In genomic region chr7:158001621-158002320, GRCh38 we compare ENCODE assay signal across 17 cellular contexts.
DNase-seq lines count a peak whose midpoint lies in the region; ATAC-seq and TF ChIP-seq lines count a peak whose summit lies in the region.
"Had no signal": no experiment of that assay in that cellular context is flagged by ENCODE, and none has a peak within 500 bp of the region (broad histone marks: within the 10 kb centered on the region; RNA-seq: fewer than 3 reads in every experiment).

No MANE protein-coding gene starts in this region.

- H3K27me3 Mint-ChIP-seq in activated naive CD8-positive, alpha-beta T cell treated with anti-CD3 and anti-CD28 coated beads, Interleukin-2, amount 50 U/mL, for 24 hours = no peaks in the 10 kb centered on the region

- intact Hi-C loops in Right ventricle myocardium inferior (cut with DNase I) = loop anchor here (10.0 kb wide), 1 partner anchor 97 kb away; no protein-coding TSS in a partner anchor

- TF ChIP-seq CTCF in epithelial cell of esophagus (IDR thresholded peaks at IDR 0.05; ENCODE audit: insufficient read depth, low read depth, low read length, missing control alignments) = no peak

- H3K9me3 Mint-ChIP-seq in activated naive CD8-positive, alpha-beta T cell treated with anti-CD3 and anti-CD28 coated beads, Interleukin-2, amount 50 U/mL, for 24 hours = no peaks in the 10 kb centered on the region
- H3K9me3 Mint-ChIP-seq: neural crest cell had no signal

- no peaks in the 10 kb centered on the region for H3K36me3 Mint-ChIP-seq in activated naive CD8-positive, alpha-beta T cell treated with anti-CD3 and anti-CD28 coated beads, Interleukin-2, amount 50 U/mL, for 24 hours (ENCODE audit: low read depth)

- H3K4me3 Mint-ChIP-seq in activated naive CD8-positive, alpha-beta T cell treated with anti-CD3 and anti-CD28 coated beads, Interleukin-2, amount 50 U/mL, for 24 hours = no peak overlapping the region
- H3K4me3 Mint-ChIP-seq: neural crest cell had no signal

- ATAC-seq in activated naive CD8-positive, alpha-beta T cell treated with anti-CD3 and anti-CD28 coated beads, Interleukin-2, amount 50 U/mL, for 24 hours = no peak
- ATAC-seq in Right ventricle myocardium inferior = no peak
- no peak for ATAC-seq in GM21576 (IDR thresholded peaks at IDR 0.05; ENCODE audit: unreplicated experiment)
- ATAC-seq: GM12878 had no signal

- DNase-seq in DMS53 treated with DMSO at 0.1 percent for 48 hours (lab: John Stamatoyannopoulos, UW; ENCODE audit: unreplicated experiment) (peak; percentile 97), NCI-H1105 treated with DMSO at 0.1 percent for 48 hours (lab: John Stamatoyannopoulos, UW) (peak; percentile 76), NCI-H524 (lab: John Stamatoyannopoulos, UW) (peak; percentile 54 to 80), epithelial cell of esophagus (ENCODE audit: low read depth) (peak; percentile 4), Right ventricle myocardium inferior (ENCODE audit: missing footprints) (no peak)
- DNase-seq in activated naive CD8-positive, alpha-beta T cell treated with anti-CD3 and anti-CD28 coated beads, Interleukin-2, amount 50 U/mL, for 24 hours = no peak
- DNase-seq in activated CD8-positive, alpha-beta memory T cell treated with anti-CD3 and anti-CD28 coated beads for 24 hours = no peak
- DNase-seq: activated CD4-positive, alpha-beta T cell treated with anti-CD3 and anti-CD28 coated beads, Interleukin-2, amount 50 U/mL, for 4 hours; amygdala; cortex of kidney; EL; head of caudate nucleus; NCI-H446; Right ventricle myocardium superior had no signal

- no peak overlapping the region for H3K27ac Mint-ChIP-seq in activated naive CD8-positive, alpha-beta T cell treated with anti-CD3 and anti-CD28 coated beads, Interleukin-2, amount 50 U/mL, for 24 hours

- H3K4me1 Mint-ChIP-seq in activated naive CD8-positive, alpha-beta T cell treated with anti-CD3 and anti-CD28 coated beads, Interleukin-2, amount 50 U/mL, for 24 hours = no peaks in the 10 kb centered on the region

- no peak overlapping the region for H3K4me3 ChIP-seq in epithelial cell of esophagus (ENCODE audit: low read length)
- H3K4me3 ChIP-seq: GM12878 had no signal

Comparison
In these comparisons a context has a peak if more than half of its experiments do, and no peak if none do; other contexts are left out.
1. DNase-seq: peak in DMS53 treated with DMSO at 0.1 percent for 48 hours (single experiment), NCI-H1105 treated with DMSO at 0.1 percent for 48 hours (single experiment), NCI-H524 (2 of 2) and epithelial cell of esophagus (single experiment); none in activated naive CD8-positive, alpha-beta T cell treated with anti-CD3 and anti-CD28 coated beads, Interleukin-2, amount 50 U/mL, for 24 hours (single experiment), activated CD8-positive, alpha-beta memory T cell treated with anti-CD3 and anti-CD28 coated beads for 24 hours (single experiment) and Right ventricle myocardium inferior (single experiment).